In the genomic region with DNA sequence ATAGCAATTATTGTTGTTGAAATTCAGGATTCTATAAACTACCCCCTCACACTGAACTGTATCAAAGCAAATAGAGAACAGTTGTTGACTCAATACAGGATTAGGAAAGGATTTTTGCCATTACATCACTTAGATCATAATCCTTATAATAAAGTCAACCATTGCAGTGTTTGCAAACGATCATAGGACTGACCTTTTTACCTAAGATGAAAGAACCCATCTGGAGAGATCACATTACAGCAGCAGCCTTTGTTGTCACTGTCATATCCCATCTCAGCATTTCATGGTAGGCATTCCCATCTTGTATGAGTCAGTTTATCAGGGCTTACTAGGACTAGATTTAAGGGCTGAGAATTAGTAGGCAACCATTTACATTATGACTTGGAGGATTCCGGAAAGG, we compare ENCODE assay signal across 1 cellular context.
TF ChIP-seq lines count a peak whose summit lies in the region.

No MANE protein-coding gene starts in this region.

TF ChIP-seq in HEK293, 187 proteins besides CTCF, POLR2A, EP300 and RAD21 (continued from another document):
- peak; percentile 100 for TF ChIP-seq ZNF2 (tag by site-specific recombination; IDR thresholded peaks at IDR 0.05)
- TF ChIP-seq OSR2 (tag by site-specific recombination; IDR thresholded peaks at IDR 0.05), result peak; percentile 62
- TF ChIP-seq ZNF658 (tag by site-specific recombination; IDR thresholded peaks at IDR 0.05), result no peak
- no peak for TF ChIP-seq KLF9 (tag by site-specific recombination; IDR thresholded peaks at IDR 0.05; ENCODE audit: low read depth)
- TF ChIP-seq, protein P1, sequence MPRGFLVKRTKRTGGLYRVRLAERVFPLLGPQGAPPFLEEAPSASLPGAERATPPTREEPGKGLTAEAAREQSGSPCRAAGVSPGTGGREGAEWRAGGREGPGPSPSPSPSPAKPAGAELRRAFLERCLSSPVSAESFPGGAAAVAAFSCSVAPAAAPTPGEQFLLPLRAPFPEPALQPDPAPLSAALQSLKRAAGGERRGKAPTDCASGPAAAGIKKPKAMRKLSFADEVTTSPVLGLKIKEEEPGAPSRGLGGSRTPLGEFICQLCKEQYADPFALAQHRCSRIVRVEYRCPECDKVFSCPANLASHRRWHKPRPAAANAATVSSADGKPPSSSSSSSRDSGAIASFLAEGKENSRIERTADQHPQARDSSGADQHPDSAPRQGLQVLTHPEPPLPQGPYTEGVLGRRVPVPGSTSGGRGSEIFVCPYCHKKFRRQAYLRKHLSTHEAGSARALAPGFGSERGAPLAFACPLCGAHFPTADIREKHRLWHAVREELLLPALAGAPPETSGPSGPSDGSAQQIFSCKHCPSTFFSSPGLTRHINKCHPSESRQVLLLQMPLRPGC (tag by site-specific recombination; IDR thresholded peaks at IDR 0.05), result 0 out of 2 replicates have a peak, but pooled peaks have one; percentile 41
